ENCODE assay signal across 17 cellular contexts in genomic region chr7:117347480-117347879, GRCh38. TPM values are rescaled to one million over a fixed set of nuclear protein-coding genes. Genes with fewer than 3 reads are reported as not detected.
DNase-seq lines count a peak whose midpoint lies in the region; ATAC-seq lines count a peak whose summit lies in the region.
"Had no signal": no experiment of that assay in that cellular context is flagged by ENCODE, and none has a peak within 500 bp of the region (broad histone marks: within the 10 kb centered on the region; RNA-seq: fewer than 3 reads in every experiment).

No MANE protein-coding gene starts in this region.

- no peaks in the 10 kb centered on the region for H3K36me3 Mint-ChIP-seq in activated CD4-positive, alpha-beta T cell treated with anti-CD3 and anti-CD28 coated beads, Interleukin-2, amount 10 ng/mL, durations not matched to agents 7 days and 5 days (ENCODE audit: low read depth)
- H3K36me3 Mint-ChIP-seq: IgD-negative memory B cell had no signal

- H3K4me1 Mint-ChIP-seq in activated CD4-positive, alpha-beta T cell treated with anti-CD3 and anti-CD28 coated beads, Interleukin-2, amount 10 ng/mL, durations not matched to agents 7 days and 5 days, result no peaks in the 10 kb centered on the region
- H3K4me1 Mint-ChIP-seq: activated CD4-positive, alpha-beta T cell treated with anti-CD3 and anti-CD28 coated beads for 36 hours had no signal

- H3K9me3 Mint-ChIP-seq in activated CD4-positive, alpha-beta T cell treated with anti-CD3 and anti-CD28 coated beads, Interleukin-2, amount 10 ng/mL, durations not matched to agents 7 days and 5 days, result no peaks in the 10 kb centered on the region

- H3K4me3 Mint-ChIP-seq in activated CD4-positive, alpha-beta T cell treated with anti-CD3 and anti-CD28 coated beads, Interleukin-2, amount 10 ng/mL, durations not matched to agents 7 days and 5 days, result no peak overlapping the region
- H3K4me3 Mint-ChIP-seq: activated CD4-positive, alpha-beta T cell treated with anti-CD3 and anti-CD28 coated beads for 36 hours; IgD-negative memory B cell had no signal

- ATAC-seq in GM18867 (IDR thresholded peaks at IDR 0.05; ENCODE audit: unreplicated experiment) (peak; percentile 36), GM21515 (IDR thresholded peaks at IDR 0.05; ENCODE audit: unreplicated experiment) (peak; percentile 14), HG03064 (IDR thresholded peaks at IDR 0.05; ENCODE audit: low read depth, unreplicated experiment) (peak; percentile 17)
- ATAC-seq: activated CD4-positive, alpha-beta T cell treated with anti-CD3 and anti-CD28 coated beads for 36 hours had no signal

- CTCF ChIA-PET in activated CD4-positive, alpha-beta T cell treated with anti-CD3 and anti-CD28 coated beads, Interleukin-2, amount 10 ng/mL, durations not matched to agents 7 days and 5 days (lab: Charles Lee), result no interaction called here

- DNase-seq in NCI-H345 (lab: John Stamatoyannopoulos, UW) (peak; percentile 50), inferior parietal cortex (ENCODE audit: extremely low spot score) (no peak), NCI-H128 (lab: John Stamatoyannopoulos, UW; ENCODE audit: unreplicated experiment) (no peak), NCI-H2029 treated with DMSO at 0.1 percent for 48 hours (lab: John Stamatoyannopoulos, UW) (no peak)
- no peak for DNase-seq in activated CD4-positive, alpha-beta T cell treated with anti-CD3 and anti-CD28 coated beads, Interleukin-2, amount 10 ng/mL, durations not matched to agents 7 days and 5 days
- DNase-seq: activated CD4-positive, alpha-beta T cell treated with anti-CD3 and anti-CD28 coated beads for 36 hours; activated naive CD4-positive, alpha-beta T cell treated with Interleukin-2 at 50 U/mL for 16 hours; EL; MV-4-11; NCI-H774; spleen; testis had no signal

- POLR2A ChIA-PET in activated CD4-positive, alpha-beta T cell treated with anti-CD3 and anti-CD28 coated beads, Interleukin-2, amount 10 ng/mL, durations not matched to agents 7 days and 5 days (lab: Charles Lee), result no interaction called here

- no peak overlapping the region for H3K27ac Mint-ChIP-seq in activated CD4-positive, alpha-beta T cell treated with anti-CD3 and anti-CD28 coated beads, Interleukin-2, amount 10 ng/mL, durations not matched to agents 7 days and 5 days
- H3K27ac Mint-ChIP-seq: activated CD4-positive, alpha-beta T cell treated with anti-CD3 and anti-CD28 coated beads for 36 hours had no signal

- no peaks in the 10 kb centered on the region for H3K27me3 Mint-ChIP-seq in activated CD4-positive, alpha-beta T cell treated with anti-CD3 and anti-CD28 coated beads, Interleukin-2, amount 10 ng/mL, durations not matched to agents 7 days and 5 days

RNA-seq across cellular contexts. Expression of gene WNT2, which starts 24.6 kb away (rescaled TPM):
- not detected for total RNA-seq in activated CD4-positive, alpha-beta T cell treated with anti-CD3 and anti-CD28 coated beads, Interleukin-2, amount 10 ng/mL, durations not matched to agents 7 days and 5 days
- total RNA-seq: activated CD4-positive, alpha-beta T cell treated with anti-CD3 and anti-CD28 coated beads for 36 hours; endothelial cell of umbilical vein had no signal
